ENCODE assay signal across 26 cellular contexts in the genomic region with DNA sequence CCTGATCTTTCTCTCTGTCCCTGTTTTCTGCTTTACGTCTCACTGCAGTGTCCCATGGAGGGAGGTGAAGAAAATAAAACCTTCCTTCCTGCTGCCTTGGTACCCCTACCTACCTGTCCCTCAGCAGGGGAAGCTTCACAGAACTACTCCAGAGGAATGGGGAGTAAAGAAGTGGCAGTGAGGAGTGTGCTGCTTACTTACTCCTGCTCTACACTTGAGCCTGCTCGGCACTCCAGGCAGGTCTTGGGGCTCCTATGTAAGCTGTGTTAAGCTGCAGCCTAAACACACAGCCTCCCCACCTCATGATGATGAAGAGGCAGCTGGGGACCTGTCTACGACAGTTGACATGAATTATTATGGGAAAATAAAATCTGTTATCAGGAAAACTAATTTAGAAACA.
"Had no signal": no experiment of that assay in that cellular context is flagged by ENCODE, and none has a peak within 500 bp of the region (broad histone marks: within the 10 kb centered on the region; RNA-seq: fewer than 3 reads in every experiment).

No MANE protein-coding gene starts in this region.

- DNase-seq: activated CD4-positive, alpha-beta memory T cell treated with anti-CD3 and anti-CD28 coated beads, Interleukin-2, amount 10 ng/mL, durations not matched to agents 7 days and 5 days; activated CD4-positive, alpha-beta T cell treated with anti-CD3 and anti-CD28 coated beads for 36 hours; activated CD4-positive, alpha-beta T cell treated with anti-CD3 and anti-CD28 coated beads, Interleukin-2, amount 50 U/mL, for 1 hour; activated gamma-delta T cell; activated naive CD4-positive, alpha-beta T cell treated with anti-CD3 and anti-CD28 coated beads for 36 hours; activated T-cell treated with anti-CD3 and anti-CD28 coated beads for 4 hours; activated T-cell treated with anti-CD3 and anti-CD28 coated beads, Interleukin-2, amount 50 U/mL, for 48 hours; amygdala; cerebellar nuclear complex; NCI-H1092; NCI-H1417; NCI-H1930; NCI-H2171 treated with DMSO at 0.1 percent for 48 hours; NCI-H226; NCI-H526 treated with DMSO at 0.1 percent for 48 hours; NCI-H82; Peyer's patch; SHP77; T-helper 17 cell; T1000 had no signal

- FAIRE-seq: astrocyte had no signal

- H3K4me1 ChIP-seq: Peyer's patch, SJSA1 had no signal

- H3K9me3 ChIP-seq: Peyer's patch had no signal

- H3K27ac Mint-ChIP-seq: activated CD4-positive, alpha-beta memory T cell treated with anti-CD3 and anti-CD28 coated beads, Interleukin-2, amount 10 ng/mL, durations not matched to agents 7 days and 5 days; activated CD4-positive, alpha-beta T cell treated with anti-CD3 and anti-CD28 coated beads for 36 hours; activated naive CD4-positive, alpha-beta T cell treated with anti-CD3 and anti-CD28 coated beads for 36 hours; activated naive CD8-positive, alpha-beta T cell; activated T-helper 17 cell treated with anti-CD3 and anti-CD28 coated beads, Interleukin-2, amount 50 U/mL, for 72 hours; T-helper 17 cell had no signal

- H3K27me3 Mint-ChIP-seq: activated CD4-positive, alpha-beta memory T cell treated with anti-CD3 and anti-CD28 coated beads, Interleukin-2, amount 10 ng/mL, durations not matched to agents 7 days and 5 days; activated CD4-positive, alpha-beta T cell treated with anti-CD3 and anti-CD28 coated beads for 36 hours; activated naive CD8-positive, alpha-beta T cell; activated T-helper 17 cell treated with anti-CD3 and anti-CD28 coated beads, Interleukin-2, amount 50 U/mL, for 72 hours; brain; T-helper 17 cell had no signal

- H3K4me1 Mint-ChIP-seq: activated CD4-positive, alpha-beta memory T cell treated with anti-CD3 and anti-CD28 coated beads, Interleukin-2, amount 10 ng/mL, durations not matched to agents 7 days and 5 days; activated CD4-positive, alpha-beta T cell treated with anti-CD3 and anti-CD28 coated beads for 36 hours; activated T-helper 17 cell treated with anti-CD3 and anti-CD28 coated beads, Interleukin-2, amount 50 U/mL, for 72 hours; brain; T-helper 17 cell had no signal

- H3K4me3 Mint-ChIP-seq: activated CD4-positive, alpha-beta memory T cell treated with anti-CD3 and anti-CD28 coated beads, Interleukin-2, amount 10 ng/mL, durations not matched to agents 7 days and 5 days; activated CD4-positive, alpha-beta T cell treated with anti-CD3 and anti-CD28 coated beads for 36 hours; activated naive CD4-positive, alpha-beta T cell treated with anti-CD3 and anti-CD28 coated beads for 36 hours; activated naive CD8-positive, alpha-beta T cell; activated T-helper 17 cell treated with anti-CD3 and anti-CD28 coated beads, Interleukin-2, amount 50 U/mL, for 72 hours; brain; T-helper 17 cell had no signal

- ATAC-seq: activated CD4-positive, alpha-beta T cell treated with anti-CD3 and anti-CD28 coated beads for 36 hours; activated T-helper 17 cell treated with anti-CD3 and anti-CD28 coated beads, Interleukin-2, amount 50 U/mL, for 72 hours; T-helper 17 cell had no signal

- H3K4me3 ChIP-seq: Peyer's patch, SJSA1 had no signal

- H3K27me3 ChIP-seq: Peyer's patch, SJSA1 had no signal

- H3K27ac ChIP-seq: Peyer's patch, RWPE1, SJSA1 had no signal
